1 cellular context compared by ENCODE assay signal in the genomic region with DNA sequence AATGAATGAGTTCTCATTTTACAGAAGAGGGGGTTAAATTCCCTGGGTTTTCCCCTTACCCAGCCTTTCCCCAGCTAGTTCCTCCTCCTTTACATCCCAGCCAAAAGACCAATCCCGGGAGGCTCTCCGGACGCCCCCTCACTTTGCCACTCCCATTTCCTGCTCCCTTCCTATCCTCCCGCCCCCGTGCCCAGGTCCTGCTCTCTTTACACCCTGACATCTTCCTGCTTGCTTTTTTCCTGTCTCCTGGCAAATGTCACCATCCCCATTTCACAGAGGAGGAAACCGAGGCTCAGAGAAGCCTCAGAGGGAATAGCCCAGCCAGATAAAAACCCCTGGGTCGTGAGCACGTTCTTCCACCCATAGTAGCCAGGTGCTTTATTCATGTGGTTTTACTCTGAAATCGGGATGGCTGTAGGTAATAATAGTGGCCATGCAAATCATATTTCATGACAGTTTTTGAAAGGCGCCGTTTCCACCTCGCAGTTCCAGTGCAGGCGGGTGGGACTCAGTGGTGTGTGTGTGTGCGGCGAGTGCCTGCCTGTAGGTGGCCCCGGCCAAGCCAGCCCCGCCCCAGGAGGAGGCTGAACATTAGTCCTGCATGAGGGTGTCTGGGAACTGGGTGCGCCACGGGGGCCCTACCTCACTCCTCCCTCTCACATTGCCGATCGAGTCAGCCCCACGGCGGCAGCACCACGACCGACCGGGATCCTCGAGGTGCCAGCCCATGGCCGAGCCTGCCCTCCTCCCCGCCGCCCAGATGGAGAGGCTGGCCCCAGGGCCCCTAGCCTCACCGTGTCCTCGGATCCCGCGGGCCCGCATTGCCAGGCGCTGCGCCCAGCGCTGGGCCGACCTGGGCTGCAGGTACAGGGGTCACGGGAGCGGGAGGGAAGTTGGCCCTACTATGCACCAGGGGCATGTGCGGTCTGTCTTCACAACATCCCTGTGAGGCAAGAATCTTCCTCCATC.
TF ChIP-seq lines count a peak whose summit lies in the region.

ARHGAP40 (plus strand) TSS at position 594 of the 969 bp plus-strand sequence.

TF ChIP-seq in H1, 55 proteins besides CTCF, POLR2A, EP300 and RAD21:
- TF ChIP-seq HDAC2 (IDR thresholded peaks at IDR 0.05; ENCODE audit: borderline replicate concordance in 1 of 2, low read depth in 2 of 2, low read length in 2 of 2) (peak in 1 of 2 experiments; percentile 89; a peak in 1 of 4 replicates), RBBP5 (IDR thresholded peaks at IDR 0.05; ENCODE audit: borderline replicate concordance, low read depth, low read length) (0 out of 2 replicates have a peak, but pooled peaks have one; percentile 2), TAF7 (optimal IDR thresholded peaks at IDR 0.05; ENCODE audit: borderline replicate concordance, low read depth, low read length) (no peak), EGR1 (IDR thresholded peaks at IDR 0.05; ENCODE audit: borderline replicate concordance, low read depth, low read length) (peak; percentile 85), RXRA (IDR thresholded peaks at IDR 0.05; ENCODE audit: insufficient read depth, low read depth, low read length) (no peak), KDM4A (IDR thresholded peaks at IDR 0.05; ENCODE audit: low read depth, low read length, severe bottlenecking) (peak; percentile 64), MAX (IDR thresholded peaks at IDR 0.05) (peak; percentile 26; the same call in 1 of the 2 replicates), RNF2 (IDR thresholded peaks at IDR 0.05; ENCODE audit: borderline replicate concordance, low read depth, low read length, missing control alignments, poor library complexity, severe bottlenecking) (no peak), KDM1A (IDR thresholded peaks at IDR 0.05; ENCODE audit: borderline replicate concordance, low read length) (peak; percentile 96), TBP (IDR thresholded peaks at IDR 0.05; ENCODE audit: low read depth, low read length) (no peak), SAP30 (IDR thresholded peaks at IDR 0.05; ENCODE audit: insufficient read depth, insufficient replicate concordance, low read length) (no peak), CHD1 (IDR thresholded peaks at IDR 0.05; ENCODE audit: low read depth, low read length) (no peak)
